Comparison of ENCODE assay signal across 8 cellular contexts in genomic region chr11:64745219-64745522, GRCh38. TPM values are rescaled to one million over a fixed set of nuclear protein-coding genes. Genes with fewer than 3 reads are reported as not detected.
A peak's percentile ranks its signal among the peaks of the same experiment; 100 is the strongest.
DNase-seq lines count a peak whose midpoint lies in the region; ATAC-seq and TF ChIP-seq lines count a peak whose summit lies in the region.

No MANE protein-coding gene starts in this region.

- H3K27me3 ChIP-seq in A673 (replicated peaks; ENCODE audit: insufficient read depth, low read depth, low read length, poor library complexity), result peaks cover 27% of the 10 kb centered on the region

- DNase-seq in A673 (ENCODE audit: low spot score), result no peak
- DNase-seq in activated CD4-positive, alpha-beta T cell treated with anti-CD3 and anti-CD28 coated beads, Interleukin-2, amount 50 U/mL, for 1 hour, result peak; percentile 82
- DNase-seq in effector memory CD8-positive, alpha-beta T cell, result peak; percentile 76 to 80 (median 79)
- peak; percentile 68 for DNase-seq in natural killer cell
- no peak for DNase-seq in type B pancreatic cell (ENCODE audit: extremely low spot score, unreplicated experiment)
- no peak for DNase-seq in T1000 (lab: John Stamatoyannopoulos, UW)

- peak; percentile 39 for ATAC-seq in effector memory CD8-positive, alpha-beta T cell (replicated peaks)
- ATAC-seq in natural killer cell, result peak; percentile 5 to 40 (median 15)
- no peak for ATAC-seq in GM18502 (IDR thresholded peaks at IDR 0.05; ENCODE audit: poor library complexity, unreplicated experiment)

- H3K9me3 Mint-ChIP-seq in IgD-negative memory B cell (no peaks in the 10 kb centered on the region), natural killer cell (no peaks in the 10 kb centered on the region), type B pancreatic cell (no peaks in the 10 kb centered on the region)
- H3K9me3 Mint-ChIP-seq in effector memory CD8-positive, alpha-beta T cell, result no peaks in the 10 kb centered on the region

- no peaks in the 10 kb centered on the region for H3K9me3 ChIP-seq in A673 (ENCODE audit: low read depth, low read length, poor library complexity, severe bottlenecking)

- no TSS peak for BruUV-seq in A673 (replicated peaks; lab: Mats Ljungman, UMichigan)

- H3K27ac Mint-ChIP-seq in IgD-negative memory B cell (peak overlapping the region; percentile 98 to 100 (median 99)), natural killer cell (peak overlapping the region; percentile 95), type B pancreatic cell (no peak overlapping the region)
- peak overlapping the region; percentile 97 for H3K27ac Mint-ChIP-seq in effector memory CD8-positive, alpha-beta T cell

- H3K36me3 ChIP-seq in A673 (ENCODE audit: insufficient read depth, low read length, poor library complexity, severe bottlenecking), result no peaks in the 10 kb centered on the region

- intact Hi-C loops in A673 (cut with micrococcal nuclease; ENCODE audit: unreplicated experiment), result no loop called here
- intact Hi-C loops in natural killer cell (cut with micrococcal nuclease), result no loop called here

- no peak overlapping the region for H3K27ac ChIP-seq in A673 (ENCODE audit: low read depth, low read length, poor library complexity, severe bottlenecking)

- peak overlapping the region; percentile 93 to 99 (median 96) for H3K4me3 Mint-ChIP-seq in IgD-negative memory B cell
- H3K4me3 Mint-ChIP-seq in effector memory CD8-positive, alpha-beta T cell, result peak overlapping the region; percentile 93 to 95
- peak overlapping the region; percentile 98 for H3K4me3 Mint-ChIP-seq in natural killer cell
- H3K4me3 Mint-ChIP-seq in type B pancreatic cell, result peak overlapping the region; percentile 78

- peaks cover 4% of the 10 kb centered on the region for H3K36me3 Mint-ChIP-seq in IgD-negative memory B cell
- H3K36me3 Mint-ChIP-seq in effector memory CD8-positive, alpha-beta T cell (ENCODE audit: insufficient read depth), result peaks cover 57% of the 10 kb centered on the region
- no peaks in the 10 kb centered on the region for H3K36me3 Mint-ChIP-seq in natural killer cell
- H3K36me3 Mint-ChIP-seq in type B pancreatic cell, result no peaks in the 10 kb centered on the region

- POLR2A ChIA-PET in A673 (lab: Charles Lee; ENCODE audit: low non-redundant PET), result no interaction called here

- H3K4me1 Mint-ChIP-seq in IgD-negative memory B cell (peaks cover 3 to 24% (median 19%) of the 10 kb centered on the region in 3 donors), natural killer cell (peaks cover 34 to 63% of the 10 kb centered on the region in 2 donors), type B pancreatic cell (ENCODE audit: unreplicated experiment) (peaks cover 11% of the 10 kb centered on the region)
- peaks cover 36 to 48% of the 10 kb centered on the region in 2 donors for H3K4me1 Mint-ChIP-seq in effector memory CD8-positive, alpha-beta T cell (ENCODE audit: low read depth in 2 of 2)

- CTCF ChIA-PET in A673 (lab: Charles Lee), result no interaction called here

- H3K4me1 ChIP-seq in A673 (ENCODE audit: insufficient read depth, low read length, poor library complexity, severe bottlenecking), result peaks cover 27% of the 10 kb centered on the region

- H3K4me3 ChIP-seq in A673 (ENCODE audit: low read depth, low read length, poor library complexity, severe bottlenecking), result peak overlapping the region; percentile 58

- H3K27me3 Mint-ChIP-seq in IgD-negative memory B cell (no peaks in the 10 kb centered on the region), natural killer cell (ENCODE audit: low read depth in 2 of 2) (no peaks in the 10 kb centered on the region), type B pancreatic cell (peaks cover 56% of the 10 kb centered on the region)
- H3K27me3 Mint-ChIP-seq in effector memory CD8-positive, alpha-beta T cell, result no peaks in the 10 kb centered on the region

- TF ChIP-seq CTCF in A673 (conservative IDR thresholded peaks at IDR 0.05; ENCODE audit: low read depth, low read length) (no peak), natural killer cell (IDR thresholded peaks at IDR 0.05) (no peak), type B pancreatic cell (conservative IDR thresholded peaks at IDR 0.05) (no peak)

RNA-seq across cellular contexts. Expression of gene RASGRP2, which starts 1.2 kb away (rescaled TPM):
- total RNA-seq in A673 (2021), result 2.0 and 3.5 TPM in 2 replicates
- polyA plus RNA-seq in IgD-negative memory B cell, result 350 TPM
- total RNA-seq in natural killer cell, result 100 to 1,000 TPM; 371 to 417 (median 394) TPM
- total RNA-seq in type B pancreatic cell (ENCODE audit: low replicate concordance), result 3.0 and 11.7 TPM in 2 replicates

RNA-seq across cellular contexts. Expression of gene PYGM, which starts 14.6 kb away (rescaled TPM):
- total RNA-seq in A673 (2021), result 2.4 and 2.9 TPM in 2 replicates
- polyA plus RNA-seq in IgD-negative memory B cell, result 2.0 TPM
- 1 to 10 TPM; 4.1 to 8.4 (median 6.1) TPM for total RNA-seq in natural killer cell
- total RNA-seq in type B pancreatic cell (ENCODE audit: low replicate concordance), result 2.0 and 239 TPM in 2 replicates

RNA-seq across cellular contexts. Expression of gene NRXN2, which starts 22.2 kb away (rescaled TPM):
- 5.0 and 6.1 TPM in 2 replicates for total RNA-seq in A673 (2021)
- polyA plus RNA-seq in IgD-negative memory B cell, result not detected
- 1 to 10 TPM; 2.9 to 9.6 (median 7.7) TPM for total RNA-seq in natural killer cell
- 12.7 and 22.1 TPM in 2 replicates for total RNA-seq in type B pancreatic cell (ENCODE audit: low replicate concordance)

RNA-seq across cellular contexts. Expression of gene SF1, which starts 33.2 kb away (rescaled TPM):
- total RNA-seq in A673 (2021) (467 and 472 TPM in 2 replicates), natural killer cell (100 to 1,000 TPM; 841 to 864 (median 845) TPM), type B pancreatic cell (ENCODE audit: low replicate concordance) (315 and 450 TPM in 2 replicates)
- polyA plus RNA-seq in IgD-negative memory B cell, result 170 TPM

RNA-seq across cellular contexts. Expression of gene MAP4K2, which starts 57.8 kb away (rescaled TPM):
- total RNA-seq in A673 (2021) (46.5 and 50.5 TPM in 2 replicates), natural killer cell (10 to 100 TPM; 38.3 to 40.6 (median 38.7) TPM), type B pancreatic cell (ENCODE audit: low replicate concordance) (8.6 and 20.2 TPM in 2 replicates)
- polyA plus RNA-seq in IgD-negative memory B cell, result 68.1 TPM

Comparison
In these comparisons a context has a peak if more than half of its experiments do, and no peak if none do; other contexts are left out.
1. DNase-seq: peak in activated CD4-positive, alpha-beta T cell treated with anti-CD3 and anti-CD28 coated beads, Interleukin-2, amount 50 U/mL, for 1 hour (single experiment), effector memory CD8-positive, alpha-beta T cell (3 of 3) and natural killer cell (single experiment); none in A673 (single experiment), type B pancreatic cell (single experiment) and T1000 (single experiment).
2. RNA of gene RASGRP2, which starts 1.2 kb away (total RNA-seq): 371 to 417 TPM in natural killer cell; 3.0 to 11.7 TPM in type B pancreatic cell and 2.0 to 3.5 TPM in A673; every median in the first group is over 10 times any median in the second.
3. Peak in every context shown above with its lines, with median percentiles within 50 percentile points of each other: H3K4me3 Mint-ChIP-seq.